16 cellular contexts compared by ENCODE assay signal in genomic region chrX:51902651-51903050, GRCh38. TPM values are rescaled to one million over a fixed set of nuclear protein-coding genes. Genes with fewer than 3 reads are reported as not detected.
DNase-seq lines count a peak whose midpoint lies in the region; ATAC-seq and TF ChIP-seq lines count a peak whose summit lies in the region.
"Had no signal": no experiment of that assay in that cellular context is flagged by ENCODE, and none has a peak within 500 bp of the region (broad histone marks: within the 10 kb centered on the region; RNA-seq: fewer than 3 reads in every experiment).

No MANE protein-coding gene starts in this region.

- H3K27ac ChIP-seq in SK-N-SH (ENCODE audit: low read depth in 2 of 2, low read length in 1 of 2) (no peak overlapping the region), hepatocyte (no peak overlapping the region)
- H3K27ac ChIP-seq: 22Rv1 had no signal

- H3K4me3 ChIP-seq in SK-N-SH (ENCODE audit: low read depth in 2 of 2, low read length in 1 of 2) (no peak overlapping the region), hepatocyte (no peak overlapping the region)

- H3K36me3 ChIP-seq in SK-N-SH (replicated peaks in 1 of 2; ENCODE audit: control insufficient read depth in 1 of 2, insufficient read depth in 2 of 2, low read length in 1 of 2): peaks cover 40 to 43% of the 10 kb centered on the region in 2 experiments
- H3K36me3 ChIP-seq in hepatocyte (replicated peaks; ENCODE audit: insufficient read depth, low read depth): no peaks in the 10 kb centered on the region

- ATAC-seq in SK-N-SH treated with all-trans-retinoic acid at 6 μM for 48 hours (no peak; the same call in 2 of the 3 replicates), GM21576 (IDR thresholded peaks at IDR 0.05; ENCODE audit: unreplicated experiment) (no peak)
- ATAC-seq in activated naive CD8-positive, alpha-beta T cell treated with anti-CD3 and anti-CD28 coated beads, Interleukin-2, amount 10 ng/mL, durations not matched to agents 7 days and 5 days (ENCODE audit: low read depth): no peak

- H3K9me2 ChIP-seq in SK-N-SH (no peaks in the 10 kb centered on the region), hepatocyte (replicated peaks; ENCODE audit: insufficient read depth) (no peaks in the 10 kb centered on the region)

- H3K9me3 ChIP-seq in SK-N-SH: no peaks in the 10 kb centered on the region
- no peaks in the 10 kb centered on the region for H3K9me3 ChIP-seq in hepatocyte (ENCODE audit: low read depth)
- H3K9me3 ChIP-seq: BE2C had no signal

- H4K20me1 ChIP-seq in SK-N-SH (ENCODE audit: insufficient read depth) (peaks cover 28% of the 10 kb centered on the region), hepatocyte (ENCODE audit: insufficient read depth, poor library complexity, severe bottlenecking) (peaks cover 21% of the 10 kb centered on the region)

- H3K36me3 Mint-ChIP-seq in HFFc6 (ENCODE audit: low read depth) (peaks cover 21% of the 10 kb centered on the region), mesothelial cell of epicardium (peaks cover 23% of the 10 kb centered on the region)
- H3K36me3 Mint-ChIP-seq in activated naive CD8-positive, alpha-beta T cell treated with anti-CD3 and anti-CD28 coated beads, Interleukin-2, amount 10 ng/mL, durations not matched to agents 7 days and 5 days: peaks cover 28% of the 10 kb centered on the region

- H2AFZ ChIP-seq in SK-N-SH (ENCODE audit: low read depth) (no peak overlapping the region), hepatocyte (no peak overlapping the region)

- H3K4me1 Mint-ChIP-seq in HFFc6 (ENCODE audit: low read depth) (peaks cover 13% of the 10 kb centered on the region; the same call in 1 of the 2 replicates), mesothelial cell of epicardium (peaks cover 15% of the 10 kb centered on the region)
- peaks cover 8% of the 10 kb centered on the region for H3K4me1 Mint-ChIP-seq in activated naive CD8-positive, alpha-beta T cell treated with anti-CD3 and anti-CD28 coated beads, Interleukin-2, amount 10 ng/mL, durations not matched to agents 7 days and 5 days

- 70% methylated on average over 2 of the region's 2 CpGs for WGBS in SK-N-SH (ENCODE audit: low lambda C conversion rate)
- 74% methylated on average over 2 of the region's 2 CpGs for WGBS in hepatocyte (ENCODE audit: low lambda C conversion rate, missing lambda C conversion rate)

- H3K27me3 ChIP-seq in SK-N-SH (ENCODE audit: insufficient read depth) (peaks cover 3% of the 10 kb centered on the region; the same call in 1 of the 2 replicates), hepatocyte (no peaks in the 10 kb centered on the region)
- H3K27me3 ChIP-seq: BE2C had no signal

- H3F3A ChIP-seq in SK-N-SH (replicated peaks; ENCODE audit: insufficient read depth): peaks cover 20% of the 10 kb centered on the region

- no peak for TF ChIP-seq RAD21 in SK-N-SH (IDR thresholded peaks at IDR 0.05; ENCODE audit: low read length)

- no peak overlapping the region for H3K4me3 Mint-ChIP-seq in HFFc6
- H3K4me3 Mint-ChIP-seq in activated naive CD8-positive, alpha-beta T cell treated with anti-CD3 and anti-CD28 coated beads, Interleukin-2, amount 10 ng/mL, durations not matched to agents 7 days and 5 days: no peak overlapping the region
- H3K4me3 Mint-ChIP-seq in mesothelial cell of epicardium: no peak overlapping the region
- H3K4me3 Mint-ChIP-seq: CD4-positive, alpha-beta memory T cell had no signal

- POLR2A ChIA-PET in SK-N-SH (lab: Yijun Ruan, JAX): interaction anchor here (1.1 kb wide), 1 partner anchor 29 kb away, joined by 3 read pairs; no protein-coding TSS in a partner anchor
- POLR2A ChIA-PET in activated naive CD8-positive, alpha-beta T cell treated with anti-CD3 and anti-CD28 coated beads, Interleukin-2, amount 10 ng/mL, durations not matched to agents 7 days and 5 days (lab: Charles Lee): no interaction called here

- H3K27ac Mint-ChIP-seq in HFFc6 (peak overlapping the region; percentile 59), mesothelial cell of epicardium (peak overlapping the region; percentile 47)
- H3K27ac Mint-ChIP-seq in activated naive CD8-positive, alpha-beta T cell treated with anti-CD3 and anti-CD28 coated beads, Interleukin-2, amount 10 ng/mL, durations not matched to agents 7 days and 5 days: peak overlapping the region; percentile 16

- no peaks in the 10 kb centered on the region; the same call in 1 of the 2 replicates for H3K27me3 Mint-ChIP-seq in HFFc6 (ENCODE audit: insufficient read depth)
- no peaks in the 10 kb centered on the region for H3K27me3 Mint-ChIP-seq in activated naive CD8-positive, alpha-beta T cell treated with anti-CD3 and anti-CD28 coated beads, Interleukin-2, amount 10 ng/mL, durations not matched to agents 7 days and 5 days
- H3K27me3 Mint-ChIP-seq in mesothelial cell of epicardium (ENCODE audit: low read depth): no peaks in the 10 kb centered on the region
- H3K27me3 Mint-ChIP-seq: CD4-positive, alpha-beta memory T cell had no signal

- no peak for DNase-seq in SK-N-SH
- no peak for DNase-seq in HFFc6
- DNase-seq in activated naive CD8-positive, alpha-beta T cell treated with anti-CD3 and anti-CD28 coated beads, Interleukin-2, amount 10 ng/mL, durations not matched to agents 7 days and 5 days: no peak
- no peak for DNase-seq in mesothelial cell of epicardium (ENCODE audit: low spot score in 2 of 2, unreplicated experiment in 2 of 2)
- DNase-seq in hepatocyte (ENCODE audit: low spot score): no peak
- DNase-seq in MV-4-11 (lab: John Stamatoyannopoulos, UW): no peak
- DNase-seq: BE2C; CD4-positive, alpha-beta memory T cell; NCI-H2029; NCI-H2171 treated with DMSO at 0.1 percent for 48 hours; NCI-H446 treated with DMSO at 0.1 percent for 48 hours; OCI-M1; SIG-M5 had no signal

- no peak overlapping the region for H3K9ac ChIP-seq in SK-N-SH

- CTCF ChIA-PET in SK-N-SH (lab: Yijun Ruan, JAX): interaction anchor here (0.9 kb wide), 1 partner anchor 9 kb away, joined by 3 read pairs; the partner anchor contains the start of gene MAGED1

- H3K9me3 Mint-ChIP-seq in HFFc6 (no peaks in the 10 kb centered on the region), mesothelial cell of epicardium (peaks cover 26% of the 10 kb centered on the region)
- H3K9me3 Mint-ChIP-seq in activated naive CD8-positive, alpha-beta T cell treated with anti-CD3 and anti-CD28 coated beads, Interleukin-2, amount 10 ng/mL, durations not matched to agents 7 days and 5 days: no peaks in the 10 kb centered on the region
- H3K9me3 Mint-ChIP-seq: CD4-positive, alpha-beta memory T cell had no signal

- H3K79me2 ChIP-seq in SK-N-SH (ENCODE audit: insufficient read depth) (0 out of 2 replicates have a peak, but pooled peaks cover 6% of the 10 kb centered on the region), hepatocyte (no peaks in the 10 kb centered on the region)

- no peak overlapping the region for H3K4me2 ChIP-seq in SK-N-SH
- no peak overlapping the region for H3K4me2 ChIP-seq in hepatocyte

- TF ChIP-seq CTCF in SK-N-SH (IDR thresholded peaks at IDR 0.05): no peak
- no peak for TF ChIP-seq CTCF in HFFc6 (IDR thresholded peaks at IDR 0.05)
- TF ChIP-seq CTCF in mesothelial cell of epicardium (IDR thresholded peaks at IDR 0.05; ENCODE audit: unreplicated experiment): no peak
- TF ChIP-seq CTCF in hepatocyte (IDR thresholded peaks at IDR 0.05; ENCODE audit: poor library complexity): no peak

- no peak for TF ChIP-seq EP300 in SK-N-SH (IDR thresholded peaks at IDR 0.05; ENCODE audit: borderline replicate concordance in 1 of 2, low read depth in 1 of 2, low read length in 1 of 2)

- H3K4me1 ChIP-seq in SK-N-SH (ENCODE audit: control insufficient read depth in 1 of 2, insufficient read depth in 2 of 2, low read depth in 1 of 2, low read length in 1 of 2) (peaks cover 0 to 4% of the 10 kb centered on the region in 2 experiments; a peak in 1 of 4 replicates), hepatocyte (ENCODE audit: insufficient read depth) (no peaks in the 10 kb centered on the region)
- H3K4me1 ChIP-seq: BE2C had no signal

TF ChIP-seq in SK-N-SH, 30 proteins besides CTCF, POLR2A, EP300 and RAD21:
- TF ChIP-seq MEF2A (IDR thresholded peaks at IDR 0.05; ENCODE audit: borderline replicate concordance, low read depth): no peak
- TF ChIP-seq NRF1 (IDR thresholded peaks at IDR 0.05; ENCODE audit: low read depth, low read length): no peak
- no peak for TF ChIP-seq CHD2 (IDR thresholded peaks at IDR 0.05; ENCODE audit: low read length, partially characterized antibody)
- TF ChIP-seq NFIC (IDR thresholded peaks at IDR 0.05; ENCODE audit: borderline replicate concordance): no peak
- TF ChIP-seq POLR2AphosphoS5 (IDR thresholded peaks at IDR 0.05; ENCODE audit: low read depth, low read length): 0 out of 2 replicates have a peak, but pooled peaks have one; percentile 18
- no peak for TF ChIP-seq ELF1 (IDR thresholded peaks at IDR 0.05)
- no peak for TF ChIP-seq RCOR1 (IDR thresholded peaks at IDR 0.05; ENCODE audit: low read length)

TF ChIP-seq in SK-N-SH treated with all-trans-retinoic acid at 6 μM for 48 hours, 23 proteins besides CTCF, POLR2A, EP300 and RAD21:
- TF ChIP-seq, protein P1, sequence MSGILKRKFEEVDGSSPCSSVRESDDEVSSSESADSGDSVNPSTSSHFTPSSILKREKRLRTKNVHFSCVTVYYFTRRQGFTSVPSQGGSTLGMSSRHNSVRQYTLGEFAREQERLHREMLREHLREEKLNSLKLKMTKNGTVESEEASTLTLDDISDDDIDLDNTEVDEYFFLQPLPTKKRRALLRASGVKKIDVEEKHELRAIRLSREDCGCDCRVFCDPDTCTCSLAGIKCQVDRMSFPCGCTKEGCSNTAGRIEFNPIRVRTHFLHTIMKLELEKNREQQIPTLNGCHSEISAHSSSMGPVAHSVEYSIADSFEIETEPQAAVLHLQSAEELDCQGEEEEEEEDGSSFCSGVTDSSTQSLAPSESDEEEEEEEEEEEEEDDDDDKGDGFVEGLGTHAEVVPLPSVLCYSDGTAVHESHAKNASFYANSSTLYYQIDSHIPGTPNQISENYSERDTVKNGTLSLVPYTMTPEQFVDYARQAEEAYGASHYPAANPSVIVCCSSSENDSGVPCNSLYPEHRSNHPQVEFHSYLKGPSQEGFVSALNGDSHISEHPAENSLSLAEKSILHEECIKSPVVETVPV (CRISPR knock-in tag; IDR thresholded peaks at IDR 0.05): no peak

RNA-seq across cellular contexts. Expression of gene MAGED1, which starts 9.2 kb away (rescaled TPM):
- polyA plus RNA-seq in SK-N-SH (2012; rRNA removed) (184 and 189 TPM in 2 replicates), hepatocyte (478 and 533 TPM in 2 replicates)
- 140 and 167 TPM in 2 replicates for polyA plus RNA-seq in SK-N-SH (2012; cell fraction: cytosol; rRNA removed)
- polyA plus RNA-seq in SK-N-SH (2012; cell fraction: nucleus; rRNA removed): 218 TPM in 2 replicates
- total RNA-seq in HFFc6 (2021; fragmentation: NEBNext Ultra II Directional; extraction: Animal tissue kit (Norgen Biotek cat#: 25700)): 100 to 1,000 TPM; 410 to 601 (median 513) TPM
- total RNA-seq in activated naive CD8-positive, alpha-beta T cell treated with anti-CD3 and anti-CD28 coated beads, Interleukin-2, amount 10 ng/mL, durations not matched to agents 7 days and 5 days: 10 to 100 TPM; 52.5 to 54.0 TPM
- total RNA-seq in mesothelial cell of epicardium (354 to 374 TPM (median 363 TPM) in 3 replicates), hepatocyte (248 and 262 TPM in 2 replicates)
